ENCODE assay signal across 1 cellular context in the genomic region with DNA sequence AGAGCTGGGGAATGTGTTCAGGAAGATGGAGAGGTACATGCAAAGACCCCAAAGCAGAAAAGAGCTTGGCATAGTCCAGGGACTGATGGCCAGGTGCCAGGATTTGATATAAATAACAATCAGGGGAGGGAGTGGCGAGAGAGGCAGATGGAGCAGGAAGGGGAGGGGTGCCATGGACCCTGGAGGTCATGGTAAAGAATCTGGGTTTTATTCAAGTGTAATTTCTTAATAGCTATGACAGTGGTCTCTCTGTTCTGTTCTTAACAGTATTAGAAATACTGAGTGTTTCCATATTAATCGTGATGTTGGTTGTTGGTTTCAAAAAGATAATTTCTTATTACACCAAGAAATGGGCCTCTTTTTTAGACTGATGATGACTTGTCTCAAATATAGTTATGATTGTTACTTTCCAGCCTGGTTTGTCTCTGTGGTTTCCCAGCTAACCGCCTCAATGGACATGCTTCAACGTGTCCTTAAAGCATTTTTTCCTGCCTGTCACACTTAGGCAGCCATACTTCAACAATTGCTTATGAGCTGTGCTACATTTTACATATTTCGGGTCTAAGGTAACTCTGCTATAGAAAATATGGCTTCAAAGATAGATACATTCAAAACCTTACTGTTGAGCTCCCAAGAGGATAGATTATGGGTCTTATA.
TF ChIP-seq lines count a peak whose summit lies in the region.

No MANE protein-coding gene starts in this region.

TF ChIP-seq in GM23338, 12 proteins besides CTCF, POLR2A, EP300 and RAD21:
- TF ChIP-seq, protein P1, sequence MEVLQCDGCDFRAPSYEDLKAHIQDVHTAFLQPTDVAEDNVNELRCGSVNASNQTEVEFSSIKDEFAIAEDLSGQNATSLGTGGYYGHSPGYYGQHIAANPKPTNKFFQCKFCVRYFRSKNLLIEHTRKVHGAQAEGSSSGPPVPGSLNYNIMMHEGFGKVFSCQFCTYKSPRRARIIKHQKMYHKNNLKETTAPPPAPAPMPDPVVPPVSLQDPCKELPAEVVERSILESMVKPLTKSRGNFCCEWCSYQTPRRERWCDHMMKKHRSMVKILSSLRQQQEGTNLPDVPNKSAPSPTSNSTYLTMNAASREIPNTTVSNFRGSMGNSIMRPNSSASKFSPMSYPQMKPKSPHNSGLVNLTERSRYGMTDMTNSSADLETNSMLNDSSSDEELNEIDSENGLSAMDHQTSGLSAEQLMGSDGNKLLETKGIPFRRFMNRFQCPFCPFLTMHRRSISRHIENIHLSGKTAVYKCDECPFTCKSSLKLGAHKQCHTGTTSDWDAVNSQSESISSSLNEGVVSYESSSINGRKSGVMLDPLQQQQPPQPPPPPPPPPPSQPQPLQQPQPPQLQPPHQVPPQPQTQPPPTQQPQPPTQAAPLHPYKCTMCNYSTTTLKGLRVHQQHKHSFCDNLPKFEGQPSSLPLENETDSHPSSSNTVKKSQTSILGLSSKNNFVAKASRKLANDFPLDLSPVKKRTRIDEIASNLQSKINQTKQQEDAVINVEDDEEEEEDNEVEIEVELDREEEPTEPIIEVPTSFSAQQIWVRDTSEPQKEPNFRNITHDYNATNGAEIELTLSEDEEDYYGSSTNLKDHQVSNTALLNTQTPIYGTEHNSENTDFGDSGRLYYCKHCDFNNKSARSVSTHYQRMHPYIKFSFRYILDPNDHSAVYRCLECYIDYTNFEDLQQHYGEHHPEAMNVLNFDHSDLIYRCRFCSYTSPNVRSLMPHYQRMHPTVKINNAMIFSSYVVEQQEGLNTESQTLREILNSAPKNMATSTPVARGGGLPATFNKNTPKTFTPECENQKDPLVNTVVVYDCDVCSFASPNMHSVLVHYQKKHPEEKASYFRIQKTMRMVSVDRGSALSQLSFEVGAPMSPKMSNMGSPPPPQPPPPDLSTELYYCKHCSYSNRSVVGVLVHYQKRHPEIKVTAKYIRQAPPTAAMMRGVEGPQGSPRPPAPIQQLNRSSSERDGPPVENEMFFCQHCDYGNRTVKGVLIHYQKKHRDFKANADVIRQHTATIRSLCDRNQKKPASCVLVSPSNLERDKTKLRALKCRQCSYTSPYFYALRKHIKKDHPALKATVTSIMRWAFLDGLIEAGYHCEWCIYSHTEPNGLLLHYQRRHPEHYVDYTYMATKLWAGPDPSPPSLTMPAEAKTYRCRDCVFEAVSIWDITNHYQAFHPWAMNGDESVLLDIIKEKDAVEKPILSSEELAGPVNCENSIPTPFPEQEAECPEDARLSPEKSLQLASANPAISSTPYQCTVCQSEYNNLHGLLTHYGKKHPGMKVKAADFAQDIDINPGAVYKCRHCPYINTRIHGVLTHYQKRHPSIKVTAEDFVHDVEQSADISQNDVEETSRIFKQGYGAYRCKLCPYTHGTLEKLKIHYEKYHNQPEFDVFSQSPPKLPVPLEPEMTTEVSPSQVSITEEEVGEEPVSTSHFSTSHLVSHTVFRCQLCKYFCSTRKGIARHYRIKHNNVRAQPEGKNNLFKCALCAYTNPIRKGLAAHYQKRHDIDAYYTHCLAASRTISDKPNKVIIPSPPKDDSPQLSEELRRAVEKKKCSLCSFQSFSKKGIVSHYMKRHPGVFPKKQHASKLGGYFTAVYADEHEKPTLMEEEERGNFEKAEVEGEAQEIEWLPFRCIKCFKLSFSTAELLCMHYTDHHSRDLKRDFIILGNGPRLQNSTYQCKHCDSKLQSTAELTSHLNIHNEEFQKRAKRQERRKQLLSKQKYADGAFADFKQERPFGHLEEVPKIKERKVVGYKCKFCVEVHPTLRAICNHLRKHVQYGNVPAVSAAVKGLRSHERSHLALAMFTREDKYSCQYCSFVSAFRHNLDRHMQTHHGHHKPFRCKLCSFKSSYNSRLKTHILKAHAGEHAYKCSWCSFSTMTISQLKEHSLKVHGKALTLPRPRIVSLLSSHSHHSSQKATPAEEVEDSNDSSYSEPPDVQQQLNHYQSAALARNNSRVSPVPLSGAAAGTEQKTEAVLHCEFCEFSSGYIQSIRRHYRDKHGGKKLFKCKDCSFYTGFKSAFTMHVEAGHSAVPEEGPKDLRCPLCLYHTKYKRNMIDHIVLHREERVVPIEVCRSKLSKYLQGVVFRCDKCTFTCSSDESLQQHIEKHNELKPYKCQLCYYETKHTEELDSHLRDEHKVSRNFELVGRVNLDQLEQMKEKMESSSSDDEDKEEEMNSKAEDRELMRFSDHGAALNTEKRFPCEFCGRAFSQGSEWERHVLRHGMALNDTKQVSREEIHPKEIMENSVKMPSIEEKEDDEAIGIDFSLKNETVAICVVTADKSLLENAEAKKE (CRISPR knock-in tag; IDR thresholded peaks at IDR 0.05): no peak
- TF ChIP-seq POLR2AphosphoS5 (IDR thresholded peaks at IDR 0.05; ENCODE audit: low read depth) (no peak), ZNF331 (CRISPR knock-in tag; IDR thresholded peaks at IDR 0.05; ENCODE audit: low read depth) (no peak), JUNB (IDR thresholded peaks at IDR 0.05; ENCODE audit: unreplicated experiment) (no peak), ZNF114 (CRISPR knock-in tag; IDR thresholded peaks at IDR 0.05) (no peak), STAT1 (IDR thresholded peaks at IDR 0.05; ENCODE audit: unreplicated experiment) (no peak), EZH2 (IDR thresholded peaks at IDR 0.05; ENCODE audit: low read depth, unreplicated experiment) (no peak), CREB1 (CRISPR knock-in tag; IDR thresholded peaks at IDR 0.05; ENCODE audit: low read depth) (no peak), EZH2phosphoT487 (IDR thresholded peaks at IDR 0.05; ENCODE audit: unreplicated experiment) (no peak), NANOG (IDR thresholded peaks at IDR 0.05; ENCODE audit: borderline replicate concordance) (no peak)
- TF ChIP-seq, protein P2, sequence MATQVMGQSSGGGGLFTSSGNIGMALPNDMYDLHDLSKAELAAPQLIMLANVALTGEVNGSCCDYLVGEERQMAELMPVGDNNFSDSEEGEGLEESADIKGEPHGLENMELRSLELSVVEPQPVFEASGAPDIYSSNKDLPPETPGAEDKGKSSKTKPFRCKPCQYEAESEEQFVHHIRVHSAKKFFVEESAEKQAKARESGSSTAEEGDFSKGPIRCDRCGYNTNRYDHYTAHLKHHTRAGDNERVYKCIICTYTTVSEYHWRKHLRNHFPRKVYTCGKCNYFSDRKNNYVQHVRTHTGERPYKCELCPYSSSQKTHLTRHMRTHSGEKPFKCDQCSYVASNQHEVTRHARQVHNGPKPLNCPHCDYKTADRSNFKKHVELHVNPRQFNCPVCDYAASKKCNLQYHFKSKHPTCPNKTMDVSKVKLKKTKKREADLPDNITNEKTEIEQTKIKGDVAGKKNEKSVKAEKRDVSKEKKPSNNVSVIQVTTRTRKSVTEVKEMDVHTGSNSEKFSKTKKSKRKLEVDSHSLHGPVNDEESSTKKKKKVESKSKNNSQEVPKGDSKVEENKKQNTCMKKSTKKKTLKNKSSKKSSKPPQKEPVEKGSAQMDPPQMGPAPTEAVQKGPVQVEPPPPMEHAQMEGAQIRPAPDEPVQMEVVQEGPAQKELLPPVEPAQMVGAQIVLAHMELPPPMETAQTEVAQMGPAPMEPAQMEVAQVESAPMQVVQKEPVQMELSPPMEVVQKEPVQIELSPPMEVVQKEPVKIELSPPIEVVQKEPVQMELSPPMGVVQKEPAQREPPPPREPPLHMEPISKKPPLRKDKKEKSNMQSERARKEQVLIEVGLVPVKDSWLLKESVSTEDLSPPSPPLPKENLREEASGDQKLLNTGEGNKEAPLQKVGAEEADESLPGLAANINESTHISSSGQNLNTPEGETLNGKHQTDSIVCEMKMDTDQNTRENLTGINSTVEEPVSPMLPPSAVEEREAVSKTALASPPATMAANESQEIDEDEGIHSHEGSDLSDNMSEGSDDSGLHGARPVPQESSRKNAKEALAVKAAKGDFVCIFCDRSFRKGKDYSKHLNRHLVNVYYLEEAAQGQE (IDR thresholded peaks at IDR 0.05; ENCODE audit: unreplicated experiment): no peak
- TF ChIP-seq, protein P3, sequence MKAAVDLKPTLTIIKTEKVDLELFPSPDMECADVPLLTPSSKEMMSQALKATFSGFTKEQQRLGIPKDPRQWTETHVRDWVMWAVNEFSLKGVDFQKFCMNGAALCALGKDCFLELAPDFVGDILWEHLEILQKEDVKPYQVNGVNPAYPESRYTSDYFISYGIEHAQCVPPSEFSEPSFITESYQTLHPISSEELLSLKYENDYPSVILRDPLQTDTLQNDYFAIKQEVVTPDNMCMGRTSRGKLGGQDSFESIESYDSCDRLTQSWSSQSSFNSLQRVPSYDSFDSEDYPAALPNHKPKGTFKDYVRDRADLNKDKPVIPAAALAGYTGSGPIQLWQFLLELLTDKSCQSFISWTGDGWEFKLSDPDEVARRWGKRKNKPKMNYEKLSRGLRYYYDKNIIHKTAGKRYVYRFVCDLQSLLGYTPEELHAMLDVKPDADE (IDR thresholded peaks at IDR 0.05): no peak
